ENCODE assay signal across 1 cellular context in the genomic region with DNA sequence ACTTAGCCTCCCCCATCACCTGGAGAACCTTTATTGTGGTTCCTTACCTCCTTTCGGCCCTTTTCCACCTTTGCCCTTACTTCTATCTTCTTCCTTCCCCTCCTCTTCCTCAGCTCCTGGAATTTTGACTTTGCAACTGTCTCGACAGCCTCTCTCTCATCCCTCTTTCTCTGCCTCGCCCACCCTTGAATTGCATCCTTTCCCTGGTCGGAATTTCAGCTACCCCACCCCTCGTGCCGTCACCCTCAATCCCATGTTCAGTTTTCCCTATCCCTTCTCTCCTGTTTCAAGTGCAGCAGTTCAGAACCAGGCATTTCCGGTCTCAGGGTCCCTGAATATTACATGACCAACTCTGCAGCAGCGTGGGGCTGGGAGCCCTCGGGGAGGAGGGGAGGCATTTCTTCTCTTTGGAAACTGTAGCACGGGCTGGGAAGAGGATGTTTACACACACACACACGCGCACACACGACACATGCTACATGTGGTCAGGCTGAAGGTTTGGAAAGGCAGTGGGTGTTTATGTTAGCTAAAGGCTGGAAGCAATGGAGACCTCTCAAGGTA.
TF ChIP-seq lines count a peak whose summit lies in the region.

No MANE protein-coding gene starts in this region.

TF ChIP-seq in IMR-90, 13 proteins besides CTCF, POLR2A, EP300 and RAD21:
- TF ChIP-seq RCOR1 (IDR thresholded peaks at IDR 0.05; ENCODE audit: insufficient replicate concordance, low read length) (no peak), MXI1 (IDR thresholded peaks at IDR 0.05; ENCODE audit: borderline replicate concordance, low read depth, low read length) (peak; percentile 96), BHLHE40 (IDR thresholded peaks at IDR 0.05; ENCODE audit: low read depth, low read length) (peak; percentile 95)
